ENCODE assay signal across 18 cellular contexts in genomic region chr1:198558402-198558801, GRCh38. TPM values are rescaled to one million over a fixed set of nuclear protein-coding genes. Genes with fewer than 3 reads are reported as not detected.
A peak's percentile ranks its signal among the peaks of the same experiment; 100 is the strongest.
DNase-seq lines count a peak whose midpoint lies in the region; ATAC-seq and TF ChIP-seq lines count a peak whose summit lies in the region.
"Had no signal": no experiment of that assay in that cellular context is flagged by ENCODE, and none has a peak within 500 bp of the region (broad histone marks: within the 10 kb centered on the region; RNA-seq: fewer than 3 reads in every experiment).

No MANE protein-coding gene starts in this region.

- H2AFZ ChIP-seq in Loucy (ENCODE audit: low read length): no peak overlapping the region

- no peaks in the 10 kb centered on the region for H3K36me3 ChIP-seq in Loucy (ENCODE audit: insufficient read depth, low read length)
- H3K36me3 ChIP-seq: SJCRH30 had no signal

- peaks cover 63% of the 10 kb centered on the region for H3K4me1 Mint-ChIP-seq in activated T-cell treated with anti-CD3 and anti-CD28 coated beads, Interleukin-2, amount 50 U/mL, for 72 hours (ENCODE audit: low read depth)
- peaks cover 71% of the 10 kb centered on the region for H3K4me1 Mint-ChIP-seq in central memory CD8-positive, alpha-beta T cell
- peaks cover 54% of the 10 kb centered on the region for H3K4me1 Mint-ChIP-seq in stimulated activated effector memory CD8-positive, alpha-beta T cell treated with anti-CD3 and anti-CD28 coated beads, Interleukin-12 subunit alpha, Interleukin-12 subunit beta, amount 100 ng/mL, for 72 hours

- peak overlapping the region; percentile 82 for H3K4me2 ChIP-seq in Loucy (ENCODE audit: low read depth, low read length, poor library complexity, severe bottlenecking)

- CTCF ChIA-PET in HEK293T (lab: Yijun Ruan, JAX): no interaction called here

- no peak for DNase-seq in activated T-cell treated with anti-CD3 and anti-CD28 coated beads, Interleukin-2, amount 50 U/mL, for 72 hours
- no peak for DNase-seq in activated T-cell treated with anti-CD3 and anti-CD28 coated beads, Interleukin-2, amount 50 U/mL, for 1 hour
- no peak for DNase-seq in central memory CD8-positive, alpha-beta T cell (ENCODE audit: low spot score in 2 of 2)
- DNase-seq in stimulated activated effector memory CD8-positive, alpha-beta T cell treated with anti-CD3 and anti-CD28 coated beads, Interleukin-12 subunit alpha, Interleukin-12 subunit beta, amount 100 ng/mL, for 72 hours (ENCODE audit: low spot score in 2 of 2): no peak
- DNase-seq in HEK293T (ENCODE audit: extremely low spot score): no peak
- DNase-seq: EL, GF-D8, GOT3, Karpas-422, NCI-H1417, NCI-H1694 treated with DMSO at 0.1 percent for 48 hours, NCI-H2081 treated with DMSO at 0.1 percent for 48 hours, NCI-H524 treated with DMSO at 0.1 percent for 48 hours, SJCRH30 had no signal

- peaks cover 18% of the 10 kb centered on the region for H3K79me2 ChIP-seq in Loucy (ENCODE audit: insufficient read depth, low read length)

- no peak overlapping the region for H3K27ac Mint-ChIP-seq in activated T-cell treated with anti-CD3 and anti-CD28 coated beads, Interleukin-2, amount 50 U/mL, for 72 hours
- peak overlapping the region; percentile 86 for H3K27ac Mint-ChIP-seq in central memory CD8-positive, alpha-beta T cell (ENCODE audit: low read depth)
- H3K27ac Mint-ChIP-seq in stimulated activated effector memory CD8-positive, alpha-beta T cell treated with anti-CD3 and anti-CD28 coated beads, Interleukin-12 subunit alpha, Interleukin-12 subunit beta, amount 100 ng/mL, for 72 hours: no peak overlapping the region

- H3F3A ChIP-seq in Loucy (ENCODE audit: low read depth): peaks cover 10% of the 10 kb centered on the region; the same call in 1 of the 2 replicates

- H3K9me3 Mint-ChIP-seq in activated T-cell treated with anti-CD3 and anti-CD28 coated beads, Interleukin-2, amount 50 U/mL, for 72 hours: no peaks in the 10 kb centered on the region
- no peaks in the 10 kb centered on the region for H3K9me3 Mint-ChIP-seq in central memory CD8-positive, alpha-beta T cell
- H3K9me3 Mint-ChIP-seq in stimulated activated effector memory CD8-positive, alpha-beta T cell treated with anti-CD3 and anti-CD28 coated beads, Interleukin-12 subunit alpha, Interleukin-12 subunit beta, amount 100 ng/mL, for 72 hours: no peaks in the 10 kb centered on the region

- H3K4me1 ChIP-seq in Loucy (ENCODE audit: insufficient read depth, low read length, poor library complexity, severe bottlenecking): peaks cover 69% of the 10 kb centered on the region
- H3K4me1 ChIP-seq: SJCRH30 had no signal

- no peaks in the 10 kb centered on the region for H4K20me1 ChIP-seq in Loucy (ENCODE audit: insufficient read depth, low read length, poor library complexity, severe bottlenecking)

- peak overlapping the region; percentile 18 to 42 for H3K4me3 Mint-ChIP-seq in activated T-cell treated with anti-CD3 and anti-CD28 coated beads, Interleukin-2, amount 50 U/mL, for 72 hours
- H3K4me3 Mint-ChIP-seq in central memory CD8-positive, alpha-beta T cell: no peak overlapping the region
- peak overlapping the region; percentile 4 for H3K4me3 Mint-ChIP-seq in stimulated activated effector memory CD8-positive, alpha-beta T cell treated with anti-CD3 and anti-CD28 coated beads, Interleukin-12 subunit alpha, Interleukin-12 subunit beta, amount 100 ng/mL, for 72 hours

- ATAC-seq in activated T-cell treated with anti-CD3 and anti-CD28 coated beads, Interleukin-2, amount 50 U/mL, for 72 hours (replicated peaks in 1 of 2): no peak
- ATAC-seq in central memory CD8-positive, alpha-beta T cell (replicated peaks; ENCODE audit: extremely low read depth, poor library complexity, severe bottlenecking): peak; percentile 55
- ATAC-seq in stimulated activated effector memory CD8-positive, alpha-beta T cell treated with anti-CD3 and anti-CD28 coated beads, Interleukin-12 subunit alpha, Interleukin-12 subunit beta, amount 100 ng/mL, for 72 hours: no peak
- ATAC-seq in GM21825 (IDR thresholded peaks at IDR 0.05; ENCODE audit: unreplicated experiment): no peak
- ATAC-seq: HCT116 had no signal

- POLR2A ChIA-PET in HEK293T (lab: Yijun Ruan, JAX): no interaction called here

- H3K27me3 ChIP-seq in Loucy (ENCODE audit: insufficient read depth, low read length, poor library complexity, severe bottlenecking): no peaks in the 10 kb centered on the region
- H3K27me3 ChIP-seq: SJCRH30 had no signal

- no peak overlapping the region for H3K9ac ChIP-seq in Loucy (ENCODE audit: low read depth, low read length, poor library complexity, severe bottlenecking)

- H3K9me3 ChIP-seq in Loucy (ENCODE audit: insufficient read depth, low read depth, low read length): no peaks in the 10 kb centered on the region
- H3K9me3 ChIP-seq: SJCRH30 had no signal

- H3K4me3 ChIP-seq in Loucy (ENCODE audit: low read length, poor library complexity, severe bottlenecking): no peak overlapping the region
- H3K4me3 ChIP-seq: SJCRH30 had no signal

- no peaks in the 10 kb centered on the region for H3K27me3 Mint-ChIP-seq in activated T-cell treated with anti-CD3 and anti-CD28 coated beads, Interleukin-2, amount 50 U/mL, for 72 hours (ENCODE audit: low read depth)
- H3K27me3 Mint-ChIP-seq in central memory CD8-positive, alpha-beta T cell: no peaks in the 10 kb centered on the region

- no peak for TF ChIP-seq CTCF in Loucy (conservative IDR thresholded peaks at IDR 0.05; ENCODE audit: low read length)

- no peaks in the 10 kb centered on the region for H3K9me2 ChIP-seq in Loucy (replicated peaks; ENCODE audit: low read depth, low read length)

- H3K36me3 Mint-ChIP-seq in activated T-cell treated with anti-CD3 and anti-CD28 coated beads, Interleukin-2, amount 50 U/mL, for 72 hours (ENCODE audit: insufficient read depth in 2 of 2): no peaks in the 10 kb centered on the region
- H3K36me3 Mint-ChIP-seq in central memory CD8-positive, alpha-beta T cell (ENCODE audit: insufficient read depth): peaks cover 5% of the 10 kb centered on the region
- no peaks in the 10 kb centered on the region for H3K36me3 Mint-ChIP-seq in stimulated activated effector memory CD8-positive, alpha-beta T cell treated with anti-CD3 and anti-CD28 coated beads, Interleukin-12 subunit alpha, Interleukin-12 subunit beta, amount 100 ng/mL, for 72 hours

TF ChIP-seq in HEK293T, 16 proteins besides CTCF, POLR2A, EP300 and RAD21:
- TF ChIP-seq LEF1 (IDR thresholded peaks at IDR 0.05; ENCODE audit: borderline replicate concordance) (no peak), FOXM1 (IDR thresholded peaks at IDR 0.05; ENCODE audit: borderline replicate concordance) (no peak), ARNT (IDR thresholded peaks at IDR 0.05) (no peak), HDGF (IDR thresholded peaks at IDR 0.05; ENCODE audit: borderline replicate concordance) (no peak), L3MBTL2 (conservative IDR thresholded peaks at IDR 0.05) (no peak), PKNOX1 (IDR thresholded peaks at IDR 0.05) (no peak), SP1 (IDR thresholded peaks at IDR 0.05) (no peak), CTBP1 (IDR thresholded peaks at IDR 0.05; ENCODE audit: borderline replicate concordance) (no peak), BHLHE40 (IDR thresholded peaks at IDR 0.05; ENCODE audit: borderline replicate concordance) (no peak), ZNF384 (IDR thresholded peaks at IDR 0.05) (no peak), FOXK2 (IDR thresholded peaks at IDR 0.05) (no peak), SUZ12 (IDR thresholded peaks at IDR 0.05) (no peak), ELF4 (IDR thresholded peaks at IDR 0.05) (no peak)

RNA-seq across cellular contexts. Expression of gene ATP6V1G3, which starts 17.9 kb away (rescaled TPM):
- total RNA-seq in activated T-cell treated with anti-CD3 and anti-CD28 coated beads, Interleukin-2, amount 50 U/mL, for 72 hours: not detected
- total RNA-seq: MCF 10A, SJCRH30 had no signal
